8 cellular contexts compared by ENCODE assay signal in genomic region chr6:89952696-89953095, GRCh38. TPM values are rescaled to one million over a fixed set of nuclear protein-coding genes. Genes with fewer than 3 reads are reported as not detected.
A peak's percentile ranks its signal among the peaks of the same experiment; 100 is the strongest.
DNase-seq lines count a peak whose midpoint lies in the region; ATAC-seq and TF ChIP-seq lines count a peak whose summit lies in the region.

No MANE protein-coding gene starts in this region.

- peak overlapping the region in 7 of 8 donors; percentile 37 to 83 (median 68) for H3K4me3 Mint-ChIP-seq in CD4-positive, alpha-beta memory T cell
- peak overlapping the region; percentile 60 for H3K4me3 Mint-ChIP-seq in activated T-helper 17 cell treated with anti-CD3 and anti-CD28 coated beads, Interleukin-2, amount 50 U/mL, for 72 hours

- H3K4me1 Mint-ChIP-seq in CD4-positive, alpha-beta memory T cell, result peaks cover 46 to 71% (median 59%) of the 10 kb centered on the region in 4 donors
- peaks cover 54% of the 10 kb centered on the region for H3K4me1 Mint-ChIP-seq in activated T-helper 17 cell treated with anti-CD3 and anti-CD28 coated beads, Interleukin-2, amount 50 U/mL, for 72 hours

- peak overlapping the region; percentile 84 to 92 (median 89) for H3K27ac Mint-ChIP-seq in CD4-positive, alpha-beta memory T cell
- peak overlapping the region; percentile 82 for H3K27ac Mint-ChIP-seq in activated T-helper 17 cell treated with anti-CD3 and anti-CD28 coated beads, Interleukin-2, amount 50 U/mL, for 72 hours

- no peak for TF ChIP-seq CTCF in mucosa of descending colon (IDR thresholded peaks at IDR 0.05)

- peak overlapping the region; percentile 7 for H3K27ac ChIP-seq in CD4-positive, alpha-beta memory T cell (ENCODE audit: low read depth, low read length)

- no peaks in the 10 kb centered on the region for H3K27me3 Mint-ChIP-seq in CD4-positive, alpha-beta memory T cell
- H3K27me3 Mint-ChIP-seq in activated T-helper 17 cell treated with anti-CD3 and anti-CD28 coated beads, Interleukin-2, amount 50 U/mL, for 72 hours, result no peaks in the 10 kb centered on the region

- POLR2A ChIA-PET in CD4-positive, alpha-beta memory T cell (lab: Charles Lee; ENCODE audit: partially characterized antibody), result interaction anchor here (0.7 to 2.9 kb wide), 18 partner anchors 9 to 609 kb away, joined by 3 to 10 read pairs (median 3); partner anchors contain the start of genes BACH2, CASP8AP2 and MDN1

- no peaks in the 10 kb centered on the region for H3K27me3 ChIP-seq in CD4-positive, alpha-beta memory T cell (ENCODE audit: insufficient read depth, low read length)

- DNase-seq in CD4-positive, alpha-beta memory T cell, result peak; percentile 80 to 90 (median 83)
- DNase-seq in NOMO-1 treated with DMSO at 0.1 percent for 48 hours (lab: John Stamatoyannopoulos, UW; ENCODE audit: unreplicated experiment) (peak; percentile 92), mucosa of descending colon (peak in 1 of 3 donors; percentile 36), GOT3 (lab: John Stamatoyannopoulos, UW) (no peak), occipital lobe (lab: John Stamatoyannopoulos, UW) (no peak), NCI-H1436 treated with DMSO at 0.1 percent for 48 hours (lab: John Stamatoyannopoulos, UW) (no peak)

- CTCF ChIA-PET in CD4-positive, alpha-beta memory T cell (lab: Charles Lee; ENCODE audit: partially characterized antibody), result interaction anchor here (0.9 to 3.2 kb wide), 7 partner anchors 9 to 526 kb away, joined by 3 to 31 read pairs (median 4); partner anchors contain the start of gene BACH2

- no peak overlapping the region for H3K4me3 ChIP-seq in CD4-positive, alpha-beta memory T cell (ENCODE audit: low read length in 2 of 2)
- no peak overlapping the region for H3K4me3 ChIP-seq in mucosa of descending colon

- peaks cover 53% of the 10 kb centered on the region for H3K4me1 ChIP-seq in CD4-positive, alpha-beta memory T cell (ENCODE audit: insufficient read depth, low read length)
- no peaks in the 10 kb centered on the region for H3K4me1 ChIP-seq in mucosa of descending colon (ENCODE audit: low read depth)

- H3K36me3 ChIP-seq in CD4-positive, alpha-beta memory T cell (ENCODE audit: insufficient read depth, low read length), result peaks cover 8% of the 10 kb centered on the region
- H3K36me3 ChIP-seq in mucosa of descending colon (ENCODE audit: low read depth), result no peaks in the 10 kb centered on the region

- no peaks in the 10 kb centered on the region for H3K9me3 ChIP-seq in CD4-positive, alpha-beta memory T cell (ENCODE audit: control insufficient read depth in 1 of 2, low read length in 2 of 2)
- H3K9me3 ChIP-seq in mucosa of descending colon, result no peaks in the 10 kb centered on the region

- ATAC-seq in activated T-helper 17 cell treated with anti-CD3 and anti-CD28 coated beads, Interleukin-2, amount 50 U/mL, for 72 hours (replicated peaks), result peak; percentile 69
- peak; percentile 86 for ATAC-seq in mucosa of descending colon
- ATAC-seq in HG03159 (IDR thresholded peaks at IDR 0.05; ENCODE audit: unreplicated experiment), result no peak

- intact Hi-C loops in CD4-positive, alpha-beta memory T cell (cut with micrococcal nuclease), result no loop called here
- intact Hi-C loops in mucosa of descending colon (cut with DNase I, micrococcal nuclease), result no loop called here

- peaks cover 23 to 33% of the 10 kb centered on the region in 2 donors for H3K36me3 Mint-ChIP-seq in CD4-positive, alpha-beta memory T cell
- peaks cover 80% of the 10 kb centered on the region for H3K36me3 Mint-ChIP-seq in activated T-helper 17 cell treated with anti-CD3 and anti-CD28 coated beads, Interleukin-2, amount 50 U/mL, for 72 hours (ENCODE audit: low read depth)

- H3K9me3 Mint-ChIP-seq in CD4-positive, alpha-beta memory T cell, result peaks cover 0 to 2% (median 0%) of the 10 kb centered on the region in 8 donors
- H3K9me3 Mint-ChIP-seq in activated T-helper 17 cell treated with anti-CD3 and anti-CD28 coated beads, Interleukin-2, amount 50 U/mL, for 72 hours, result no peaks in the 10 kb centered on the region

RNA-seq across cellular contexts. Expression of gene GJA10, which starts 58.4 kb away (rescaled TPM):
- total RNA-seq in CD4-positive, alpha-beta memory T cell, result not detected
- not detected for polyA plus RNA-seq in CD4-positive, alpha-beta memory T cell
- not detected for total RNA-seq in activated T-helper 17 cell treated with anti-CD3 and anti-CD28 coated beads, Interleukin-2, amount 50 U/mL, for 72 hours
- not detected for total RNA-seq in mucosa of descending colon
- total RNA-seq in occipital lobe, result not detected

Comparison
In these comparisons a context has a peak if more than half of its experiments do, and no peak if none do; other contexts are left out.
1. DNase-seq: peak in CD4-positive, alpha-beta memory T cell (5 of 5) and NOMO-1 treated with DMSO at 0.1 percent for 48 hours (single experiment); none in GOT3 (single experiment), occipital lobe (single experiment) and NCI-H1436 treated with DMSO at 0.1 percent for 48 hours (single experiment).